14 cellular contexts compared by ENCODE assay signal in genomic region chr19:42068361-42068755, GRCh38. TPM values are rescaled to one million over a fixed set of nuclear protein-coding genes. Genes with fewer than 3 reads are reported as not detected.
DNase-seq lines count a peak whose midpoint lies in the region; ATAC-seq, FAIRE-seq and TF ChIP-seq lines count a peak whose summit lies in the region.
"Had no signal": no experiment of that assay in that cellular context is flagged by ENCODE, and none has a peak within 500 bp of the region (broad histone marks: within the 10 kb centered on the region; RNA-seq: fewer than 3 reads in every experiment).

No MANE protein-coding gene starts in this region.

- peak overlapping the region; percentile 58 for H3K4me2 ChIP-seq in astrocyte (ENCODE audit: low read length)

- DNase-seq in G401 (ENCODE audit: low spot score) (peak; percentile 50), astrocyte (ENCODE audit: low read depth) (no peak), psoas muscle (no peak)
- no peak for DNase-seq in activated CD4-positive, alpha-beta memory T cell treated with anti-CD3 and anti-CD28 coated beads, Interleukin-2, amount 10 ng/mL, durations not matched to agents 7 days and 5 days
- DNase-seq: activated CD4-positive, alpha-beta T cell treated with anti-CD3 and anti-CD28 coated beads, Interleukin-2, amount 50 U/mL, for 1 hour; DND-41; natural killer cell; NCI-H2029; NCI-H510A had no signal

- POLR2A ChIA-PET in activated CD4-positive, alpha-beta memory T cell treated with anti-CD3 and anti-CD28 coated beads, Interleukin-2, amount 10 ng/mL, durations not matched to agents 7 days and 5 days (lab: Charles Lee), result interaction anchor here (1.1 kb wide), 1 partner anchor 205 kb away, joined by 4 read pairs; no protein-coding TSS in a partner anchor

- CTCF ChIA-PET in activated CD4-positive, alpha-beta memory T cell treated with anti-CD3 and anti-CD28 coated beads, Interleukin-2, amount 10 ng/mL, durations not matched to agents 7 days and 5 days (lab: Charles Lee), result no interaction called here

- in situ Hi-C loops in G401 (cut with HindIII; ENCODE audit: low sequenced_read_pairs), result no loop called here

- 35 to 57% (median 38%) methylated on average over 8 of the region's 8 CpGs for WGBS in psoas muscle, 3 donors

- no peak overlapping the region for H3K4me3 Mint-ChIP-seq in astrocyte (ENCODE audit: unreplicated experiment)
- no peak overlapping the region for H3K4me3 Mint-ChIP-seq in activated CD4-positive, alpha-beta memory T cell treated with anti-CD3 and anti-CD28 coated beads, Interleukin-2, amount 10 ng/mL, durations not matched to agents 7 days and 5 days
- H3K4me3 Mint-ChIP-seq: natural killer cell had no signal

- TF ChIP-seq CTCF in astrocyte (IDR thresholded peaks at IDR 0.05; ENCODE audit: insufficient read depth, low read depth, low read length) (no peak), psoas muscle (IDR thresholded peaks at IDR 0.05) (no peak)

- no peaks in the 10 kb centered on the region for H3K79me2 ChIP-seq in astrocyte (ENCODE audit: insufficient read depth, low read length)

- H3K9me3 Mint-ChIP-seq in astrocyte (ENCODE audit: unreplicated experiment), result no peaks in the 10 kb centered on the region
- H3K9me3 Mint-ChIP-seq in activated CD4-positive, alpha-beta memory T cell treated with anti-CD3 and anti-CD28 coated beads, Interleukin-2, amount 10 ng/mL, durations not matched to agents 7 days and 5 days, result no peaks in the 10 kb centered on the region
- H3K9me3 Mint-ChIP-seq: natural killer cell had no signal

- no peaks in the 10 kb centered on the region for H3K9me3 ChIP-seq in astrocyte (ENCODE audit: insufficient read depth, low read depth, low read length)
- H3K9me3 ChIP-seq in iPS-15b (ENCODE audit: control insufficient read depth, insufficient read depth, low read length), result no peaks in the 10 kb centered on the region
- H3K9me3 ChIP-seq in psoas muscle, result no peaks in the 10 kb centered on the region

- H3K9ac ChIP-seq in astrocyte (ENCODE audit: low read length) (no peak overlapping the region), iPS-15b (ENCODE audit: low read depth, low read length) (peak overlapping the region; percentile 8)

- H3K36me3 ChIP-seq in astrocyte (ENCODE audit: insufficient read depth, low read length), result no peaks in the 10 kb centered on the region
- peaks cover 19% of the 10 kb centered on the region for H3K36me3 ChIP-seq in iPS-15b (ENCODE audit: control insufficient read depth, insufficient read depth, low read length)
- H3K36me3 ChIP-seq in psoas muscle (ENCODE audit: insufficient read depth in 1 of 2, low read depth in 1 of 2), result no peaks in the 10 kb centered on the region

- H3K4me1 ChIP-seq in astrocyte (ENCODE audit: insufficient read depth, low read length) (no peaks in the 10 kb centered on the region), iPS-15b (ENCODE audit: control insufficient read depth, insufficient read depth, low read length) (peaks cover 5% of the 10 kb centered on the region), psoas muscle (no peaks in the 10 kb centered on the region)

- peaks cover 2% of the 10 kb centered on the region for H3K36me3 Mint-ChIP-seq in astrocyte (ENCODE audit: low read depth, unreplicated experiment)
- no peaks in the 10 kb centered on the region for H3K36me3 Mint-ChIP-seq in activated CD4-positive, alpha-beta memory T cell treated with anti-CD3 and anti-CD28 coated beads, Interleukin-2, amount 10 ng/mL, durations not matched to agents 7 days and 5 days (ENCODE audit: low read depth)
- H3K36me3 Mint-ChIP-seq: natural killer cell had no signal

- H3K27me3 Mint-ChIP-seq in astrocyte (ENCODE audit: low read depth, unreplicated experiment), result peaks cover 8% of the 10 kb centered on the region
- peaks cover 7% of the 10 kb centered on the region for H3K27me3 Mint-ChIP-seq in activated CD4-positive, alpha-beta memory T cell treated with anti-CD3 and anti-CD28 coated beads, Interleukin-2, amount 10 ng/mL, durations not matched to agents 7 days and 5 days

- no peak overlapping the region for H3K27ac ChIP-seq in astrocyte (ENCODE audit: low read depth, low read length)
- no peak overlapping the region for H3K27ac ChIP-seq in psoas muscle

- no peak for FAIRE-seq in astrocyte (lab: Jason Lieb, UNC)

- H3K4me1 Mint-ChIP-seq in astrocyte (ENCODE audit: low read depth, unreplicated experiment), result no peaks in the 10 kb centered on the region
- H3K4me1 Mint-ChIP-seq in activated CD4-positive, alpha-beta memory T cell treated with anti-CD3 and anti-CD28 coated beads, Interleukin-2, amount 10 ng/mL, durations not matched to agents 7 days and 5 days, result no peaks in the 10 kb centered on the region
- H3K4me1 Mint-ChIP-seq: natural killer cell had no signal

- no peak overlapping the region for H3K27ac Mint-ChIP-seq in astrocyte (ENCODE audit: unreplicated experiment)
- no peak overlapping the region for H3K27ac Mint-ChIP-seq in activated CD4-positive, alpha-beta memory T cell treated with anti-CD3 and anti-CD28 coated beads, Interleukin-2, amount 10 ng/mL, durations not matched to agents 7 days and 5 days
- H3K27ac Mint-ChIP-seq: natural killer cell had no signal

- H3K4me3 ChIP-seq in astrocyte (ENCODE audit: insufficient read depth, low read depth, low read length) (no peak overlapping the region), iPS-15b (ENCODE audit: low read depth, low read length) (peak overlapping the region; percentile 80), psoas muscle (peak overlapping the region; percentile 28)

- no peak overlapping the region for H2AFZ ChIP-seq in astrocyte (ENCODE audit: low read depth, low read length)

- intact Hi-C loops in psoas muscle (cut with DNase I), result no loop called here

- H4K20me1 ChIP-seq in astrocyte (ENCODE audit: insufficient read depth, low read length), result peaks cover 18% of the 10 kb centered on the region

- H3K27me3 ChIP-seq in astrocyte (ENCODE audit: insufficient read depth, low read length), result peaks cover 21% of the 10 kb centered on the region
- no peaks in the 10 kb centered on the region for H3K27me3 ChIP-seq in iPS-15b (ENCODE audit: control insufficient read depth, insufficient read depth, low read length)
- H3K27me3 ChIP-seq in psoas muscle (ENCODE audit: insufficient read depth in 3 of 3, low read length in 2 of 3), result peaks cover 0 to 42% (median 18%) of the 10 kb centered on the region in 3 donors

- ATAC-seq in psoas muscle (no peak), HG03045 (IDR thresholded peaks at IDR 0.05; ENCODE audit: unreplicated experiment) (no peak), GM19397 (IDR thresholded peaks at IDR 0.05; ENCODE audit: unreplicated experiment) (no peak), HG03354 (IDR thresholded peaks at IDR 0.05; ENCODE audit: poor library complexity, severe bottlenecking, unreplicated experiment) (no peak)
- ATAC-seq: natural killer cell had no signal

RNA-seq across cellular contexts. Expression of gene GRIK5, which starts 1.6 kb away (rescaled TPM):
- 0.49 and 1.1 TPM in 2 replicates for total RNA-seq in G401 (2014; rRNA removed; shearing (Covaris generic))
- total RNA-seq in astrocyte, result 9.2 and 12.1 TPM in 2 replicates
- total RNA-seq in psoas muscle, result under 1 TPM; 0.42 to 0.88 (median 0.54) TPM
- polyA plus RNA-seq in psoas muscle, result under 1 TPM; 0.26 to 0.45 (median 0.29) TPM
- under 1 TPM; 0.38 to 0.68 TPM for total RNA-seq in activated CD4-positive, alpha-beta memory T cell treated with anti-CD3 and anti-CD28 coated beads, Interleukin-2, amount 10 ng/mL, durations not matched to agents 7 days and 5 days
- total RNA-seq: fibroblast of villous mesenchyme had no signal

RNA-seq across cellular contexts. Expression of gene ZNF574, which starts 7.6 kb away (rescaled TPM):
- total RNA-seq in G401 (2014; rRNA removed; shearing (Covaris generic)), result 22.4 and 22.7 TPM in 2 replicates
- total RNA-seq in astrocyte, result 20.0 and 20.2 TPM in 2 replicates
- total RNA-seq in psoas muscle, result 10 to 100 TPM in 2 of 4 donors, 1 to 10 TPM in 2; 8.7 to 11.2 (median 9.8) TPM
- polyA plus RNA-seq in psoas muscle, result 1 to 10 TPM; 6.4 to 8.4 (median 6.9) TPM
- total RNA-seq in activated CD4-positive, alpha-beta memory T cell treated with anti-CD3 and anti-CD28 coated beads, Interleukin-2, amount 10 ng/mL, durations not matched to agents 7 days and 5 days, result 10 to 100 TPM; 14.3 to 14.5 TPM
